In the genomic region with DNA sequence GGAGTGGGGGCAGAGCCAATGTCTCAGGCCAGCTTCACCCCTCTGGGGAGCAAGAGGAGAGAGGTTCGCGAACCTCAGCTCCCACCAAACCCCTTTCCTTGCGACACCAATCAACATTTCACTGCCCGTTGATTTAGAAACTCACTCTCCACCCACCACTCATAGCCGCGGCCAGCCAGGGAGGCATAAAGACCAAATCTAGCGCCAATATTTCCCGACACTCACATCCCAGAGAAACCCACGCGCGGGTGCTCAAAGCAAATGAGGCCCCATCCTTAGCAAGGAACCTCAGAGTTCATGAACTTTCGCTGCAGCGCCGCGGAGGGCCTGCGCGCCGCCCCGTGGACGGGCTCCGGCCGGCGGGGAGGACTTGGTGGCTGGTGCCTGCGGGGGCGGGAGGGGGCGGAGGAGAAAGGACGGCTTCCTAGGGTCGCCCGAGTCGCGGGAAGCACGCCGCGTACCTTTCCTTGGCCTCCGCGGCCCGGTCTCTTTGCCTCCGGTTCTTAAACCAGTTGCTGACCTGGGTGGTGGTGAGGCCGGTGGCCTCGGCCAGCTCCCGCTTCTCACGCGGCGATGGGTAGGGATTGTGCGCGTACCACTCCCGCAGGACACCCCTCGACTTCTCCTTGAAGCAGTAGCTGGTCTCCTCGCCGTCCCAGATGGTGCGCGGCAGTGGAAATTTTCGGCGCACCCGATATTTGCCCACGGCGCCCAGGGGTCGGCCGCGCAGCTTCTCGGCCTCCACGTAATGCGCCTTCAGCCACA, we compare ENCODE assay signal across 8 cellular contexts. TPM values are rescaled to one million over a fixed set of nuclear protein-coding genes. Genes with fewer than 3 reads are reported as not detected.
A peak's percentile ranks its signal among the peaks of the same experiment; 100 is the strongest.
DNase-seq lines count a peak whose midpoint lies in the region; ATAC-seq and TF ChIP-seq lines count a peak whose summit lies in the region.

No MANE protein-coding gene starts in this region.

- no peak for DNase-seq in activated CD8-positive, alpha-beta memory T cell treated with anti-CD3 and anti-CD28 coated beads, Interleukin-2, amount 10 ng/mL, durations not matched to agents 7 days and 5 days
- no peak for DNase-seq in activated CD8-positive, alpha-beta memory T cell treated with anti-CD3 and anti-CD28 coated beads, Interleukin-2, amount 50 U/mL, for 48 hours
- DNase-seq in activated CD4-positive, alpha-beta memory T cell treated with anti-CD3 and anti-CD28 coated beads, Interleukin-2, amount 10 ng/mL, durations not matched to agents 7 days and 5 days = no peak
- no peak for DNase-seq in testis
- DNase-seq in HT-29 (ENCODE audit: low spot score) = no peak
- DNase-seq in activated CD8-positive, alpha-beta memory T cell treated with anti-CD3 and anti-CD28 coated beads for 24 hours = no peak

- H3K27ac Mint-ChIP-seq in activated CD8-positive, alpha-beta memory T cell treated with anti-CD3 and anti-CD28 coated beads, Interleukin-2, amount 10 ng/mL, durations not matched to agents 7 days and 5 days = peak overlapping the region; percentile 40
- peak overlapping the region; percentile 5 for H3K27ac Mint-ChIP-seq in activated CD4-positive, alpha-beta memory T cell treated with anti-CD3 and anti-CD28 coated beads, Interleukin-2, amount 10 ng/mL, durations not matched to agents 7 days and 5 days

- peaks cover 100% of the 10 kb centered on the region for H3K27me3 ChIP-seq in iPS-18a (ENCODE audit: control insufficient read depth, insufficient read depth, low read length)
- H3K27me3 ChIP-seq in testis = no peaks in the 10 kb centered on the region

- no peaks in the 10 kb centered on the region for H3K9me3 Mint-ChIP-seq in activated CD8-positive, alpha-beta memory T cell treated with anti-CD3 and anti-CD28 coated beads, Interleukin-2, amount 10 ng/mL, durations not matched to agents 7 days and 5 days (ENCODE audit: low read depth)
- H3K9me3 Mint-ChIP-seq in activated CD4-positive, alpha-beta memory T cell treated with anti-CD3 and anti-CD28 coated beads, Interleukin-2, amount 10 ng/mL, durations not matched to agents 7 days and 5 days = no peaks in the 10 kb centered on the region

- no peak for ATAC-seq in activated CD8-positive, alpha-beta memory T cell treated with anti-CD3 and anti-CD28 coated beads, Interleukin-2, amount 10 ng/mL, durations not matched to agents 7 days and 5 days
- no peak for ATAC-seq in GM18511 (IDR thresholded peaks at IDR 0.05; ENCODE audit: unreplicated experiment)

- TF ChIP-seq POLR2A in testis (IDR thresholded peaks at IDR 0.05) = no peak

- intact Hi-C loops in testis (cut with DNase I; ENCODE audit: low total_unique reads) = no loop called here

- H3K27ac ChIP-seq in iPS-18a (ENCODE audit: low read length) = no peak overlapping the region
- no peak overlapping the region for H3K27ac ChIP-seq in testis

- peaks cover 94% of the 10 kb centered on the region for H3K27me3 Mint-ChIP-seq in activated CD8-positive, alpha-beta memory T cell treated with anti-CD3 and anti-CD28 coated beads, Interleukin-2, amount 10 ng/mL, durations not matched to agents 7 days and 5 days
- peaks cover 90% of the 10 kb centered on the region for H3K27me3 Mint-ChIP-seq in activated CD4-positive, alpha-beta memory T cell treated with anti-CD3 and anti-CD28 coated beads, Interleukin-2, amount 10 ng/mL, durations not matched to agents 7 days and 5 days

- H3K9me3 ChIP-seq in iPS-18a (ENCODE audit: control insufficient read depth, low read depth, low read length) (no peaks in the 10 kb centered on the region), testis (no peaks in the 10 kb centered on the region)

- no peak overlapping the region for H3K9ac ChIP-seq in iPS-18a (ENCODE audit: low read length)

- H3K4me3 Mint-ChIP-seq in activated CD8-positive, alpha-beta memory T cell treated with anti-CD3 and anti-CD28 coated beads, Interleukin-2, amount 10 ng/mL, durations not matched to agents 7 days and 5 days = peak overlapping the region; percentile 60
- H3K4me3 Mint-ChIP-seq in activated CD4-positive, alpha-beta memory T cell treated with anti-CD3 and anti-CD28 coated beads, Interleukin-2, amount 10 ng/mL, durations not matched to agents 7 days and 5 days = peak overlapping the region; percentile 67

- H3K4me1 ChIP-seq in iPS-18a (ENCODE audit: control insufficient read depth, low read depth, low read length) (peaks cover 44% of the 10 kb centered on the region), testis (peaks cover 12% of the 10 kb centered on the region)

- peaks cover 57% of the 10 kb centered on the region for H3K4me1 Mint-ChIP-seq in activated CD8-positive, alpha-beta memory T cell treated with anti-CD3 and anti-CD28 coated beads, Interleukin-2, amount 10 ng/mL, durations not matched to agents 7 days and 5 days
- H3K4me1 Mint-ChIP-seq in activated CD4-positive, alpha-beta memory T cell treated with anti-CD3 and anti-CD28 coated beads, Interleukin-2, amount 10 ng/mL, durations not matched to agents 7 days and 5 days = peaks cover 72% of the 10 kb centered on the region

- no peak for TF ChIP-seq CTCF in testis (IDR thresholded peaks at IDR 0.05)

- POLR2A ChIA-PET in activated CD4-positive, alpha-beta memory T cell treated with anti-CD3 and anti-CD28 coated beads, Interleukin-2, amount 10 ng/mL, durations not matched to agents 7 days and 5 days (lab: Charles Lee) = interaction anchor here (1.2 kb wide), 1 partner anchor 8 kb away, joined by 5 read pairs; no protein-coding TSS in a partner anchor

- CTCF ChIA-PET in activated CD8-positive, alpha-beta memory T cell treated with anti-CD3 and anti-CD28 coated beads, Interleukin-2, amount 10 ng/mL, durations not matched to agents 7 days and 5 days (lab: Charles Lee) = interaction anchor here (0.6 to 1.8 kb wide), 4 partner anchors 10 to 430 kb away, joined by 3 to 5 read pairs (median 4); no protein-coding TSS in a partner anchor
- CTCF ChIA-PET in activated CD4-positive, alpha-beta memory T cell treated with anti-CD3 and anti-CD28 coated beads, Interleukin-2, amount 10 ng/mL, durations not matched to agents 7 days and 5 days (lab: Charles Lee) = no interaction called here

- H3K36me3 Mint-ChIP-seq in activated CD8-positive, alpha-beta memory T cell treated with anti-CD3 and anti-CD28 coated beads, Interleukin-2, amount 10 ng/mL, durations not matched to agents 7 days and 5 days = peaks cover 3% of the 10 kb centered on the region
- H3K36me3 Mint-ChIP-seq in activated CD4-positive, alpha-beta memory T cell treated with anti-CD3 and anti-CD28 coated beads, Interleukin-2, amount 10 ng/mL, durations not matched to agents 7 days and 5 days (ENCODE audit: low read depth) = peaks cover 10% of the 10 kb centered on the region

- H3K36me3 ChIP-seq in iPS-18a (ENCODE audit: control insufficient read depth, low read depth, low read length) = no peaks in the 10 kb centered on the region
- H3K36me3 ChIP-seq in testis (ENCODE audit: low read depth, missing control alignments) = no peaks in the 10 kb centered on the region

- WGBS in testis, 2 donors = 2 to 4% methylated on average over 7 to 62 of the region's 63 CpGs

- H3K4me3 ChIP-seq in iPS-18a (ENCODE audit: low read length) = peak overlapping the region; percentile 44
- peak overlapping the region; percentile 36 to 58 for H3K4me3 ChIP-seq in testis

RNA-seq across cellular contexts. Expression of gene SIX1, which starts 0.9 kb away (rescaled TPM):
- total RNA-seq in activated CD8-positive, alpha-beta memory T cell treated with anti-CD3 and anti-CD28 coated beads, Interleukin-2, amount 10 ng/mL, durations not matched to agents 7 days and 5 days = under 1 TPM; 0.47 to 0.89 TPM
- total RNA-seq in activated CD4-positive, alpha-beta memory T cell treated with anti-CD3 and anti-CD28 coated beads, Interleukin-2, amount 10 ng/mL, durations not matched to agents 7 days and 5 days = 1 to 10 TPM; 1.3 to 1.4 TPM
- total RNA-seq in testis = 1 to 10 TPM; 8.7 to 9.0 TPM
- polyA plus RNA-seq in testis (ENCODE audit: insufficient read depth, low read depth, low replicate concordance) = 3.0 TPM
- total RNA-seq in HT-29 (2014; rRNA removed; shearing (Covaris generic)) = 0.05 TPM in 1 of 2 replicates, not detected in the other
